ENCODE assay signal across 40 cellular contexts in genomic region chr1:109290137-109290536, GRCh38. TPM values are rescaled to one million over a fixed set of nuclear protein-coding genes. Genes with fewer than 3 reads are reported as not detected.
"Had no signal": no experiment of that assay in that cellular context is flagged by ENCODE, and none has a peak within 500 bp of the region (broad histone marks: within the 10 kb centered on the region; RNA-seq: fewer than 3 reads in every experiment).

No MANE protein-coding gene starts in this region.

- H3K4me1 ChIP-seq: adrenal gland, body of pancreas, breast epithelium had no signal

- DNase-seq: activated CD4-positive, alpha-beta memory T cell treated with anti-CD3 and anti-CD28 coated beads for 36 hours; activated CD4-positive, alpha-beta T cell treated with anti-CD3 and anti-CD28 coated beads for 1 hour; activated CD4-positive, alpha-beta T cell treated with anti-CD3 and anti-CD28 coated beads for 36 hours; activated CD4-positive, alpha-beta T cell treated with anti-CD3 and anti-CD28 coated beads for 48 hours; activated CD4-positive, alpha-beta T cell treated with anti-CD3 and anti-CD28 coated beads, Interleukin-2, amount 50 U/mL, for 1 hour; activated CD4-positive, alpha-beta T cell treated with anti-CD3 and anti-CD28 coated beads, Interleukin-2, amount 50 U/mL, for 4 hours; activated CD4-positive, CD25-positive, alpha-beta regulatory T cell; activated CD8-positive, alpha-beta memory T cell treated with anti-CD3 and anti-CD28 coated beads, Interleukin-2, amount 50 U/mL, for 4 hours; activated CD8-positive, alpha-beta T cell treated with anti-CD3 and anti-CD28 coated beads for 36 hours; activated effector memory CD4-positive, alpha-beta T cell treated with anti-CD3 and anti-CD28 coated beads, Interleukin-2, amount 50 U/mL, for 16 hours; activated gamma-delta T cell treated with Interleukin-2 at 50 U/mL for 16 hours; activated naive CD4-positive, alpha-beta T cell; activated naive CD4-positive, alpha-beta T cell treated with anti-CD3 and anti-CD28 coated beads for 36 hours; activated naive CD4-positive, alpha-beta T cell treated with anti-CD3 and anti-CD28 coated beads, Interleukin-2, amount 50 U/mL, for 16 hours; activated naive CD8-positive, alpha-beta T cell treated with anti-CD3 and anti-CD28 coated beads for 36 hours; activated T-cell treated with anti-CD3 and anti-CD28 coated beads for 4 hours; activated T-cell treated with anti-CD3 and anti-CD28 coated beads, Interleukin-2, amount 50 U/mL, for 1 hour; activated T-cell treated with anti-CD3 and anti-CD28 coated beads, Interleukin-2, amount 50 U/mL, for 4 hours; activated T-cell treated with anti-CD3 and anti-CD28 coated beads, Interleukin-2, amount 50 U/mL, for 72 hours; adrenal gland; amniotic stem cell; aorta; body of pancreas; brain microvascular endothelial cell; central memory CD4-positive, alpha-beta T cell; T-helper 1 cell; T-helper 2 cell; T-helper 9 cell; WERI-Rb-1 had no signal

- H3K9me3 Mint-ChIP-seq: activated CD4-positive, alpha-beta memory T cell treated with anti-CD3 and anti-CD28 coated beads for 36 hours; activated CD8-positive, alpha-beta T cell treated with anti-CD3 and anti-CD28 coated beads for 36 hours; activated naive CD4-positive, alpha-beta T cell treated with anti-CD3 and anti-CD28 coated beads for 36 hours; activated naive CD4-positive, alpha-beta T cell treated with anti-CD3 and anti-CD28 coated beads, Interleukin-2, amount 50 U/mL, for 72 hours; activated naive CD8-positive, alpha-beta T cell treated with anti-CD3 and anti-CD28 coated beads for 36 hours; activated T-cell treated with anti-CD3 and anti-CD28 coated beads, Interleukin-2, amount 50 U/mL, for 4 hours; activated T-cell treated with anti-CD3 and anti-CD28 coated beads, Interleukin-2, amount 50 U/mL, for 72 hours; activated T-helper 1 cell treated with anti-CD3 and anti-CD28 coated beads, Interleukin-12 subunit alpha, Interleukin-12 subunit beta, Interleukin-2, Interleukin-4 antibody, amounts not matched to agents 30 ng/mL and 10 ng/mL and 1 ng/mL, durations not matched to agents 14 hours and 24 hours and 36 hours; activated T-helper 17 cell treated with anti-CD3 and anti-CD28 coated beads, Interleukin-2, amount 50 U/mL, for 72 hours; T-helper 1 cell treated with Interleukin-12 subunit alpha and Interleukin-12 subunit beta and Interleukin-4 antibody, amounts not matched to agents 30 μg/mL and 1 μg/mL, for 36 hours; T-helper 2 cell treated with Interferon-gamma antibody and Interleukin-4, amounts not matched to agents 5 μg/mL and 100 μg/mL, for 36 hours had no signal

- H3K27ac ChIP-seq: adrenal gland, body of pancreas, brain microvascular endothelial cell, breast epithelium, WERI-Rb-1 had no signal

- FAIRE-seq: astrocyte, TTC549 had no signal

- H3K9me3 ChIP-seq: adrenal gland, body of pancreas, breast epithelium had no signal

- H3K4me1 Mint-ChIP-seq: activated CD4-positive, alpha-beta T cell treated with anti-CD3 and anti-CD28 coated beads for 36 hours; activated naive CD8-positive, alpha-beta T cell treated with anti-CD3 and anti-CD28 coated beads for 36 hours; activated T-helper 17 cell treated with anti-CD3 and anti-CD28 coated beads, Interleukin-2, amount 50 U/mL, for 72 hours had no signal

- ATAC-seq: activated CD4-positive, alpha-beta T cell treated with anti-CD3 and anti-CD28 coated beads for 36 hours; activated CD4-positive, CD25-positive, alpha-beta regulatory T cell treated with anti-CD3 and anti-CD28 coated beads, Interleukin-2, amount 50 U/mL, for 24 hours; activated CD8-positive, alpha-beta T cell treated with anti-CD3 and anti-CD28 coated beads for 36 hours; activated naive CD4-positive, alpha-beta T cell treated with anti-CD3 and anti-CD28 coated beads, Interleukin-2, amount 50 U/mL, for 72 hours; activated T-cell treated with anti-CD3 and anti-CD28 coated beads, Interleukin-2, amount 50 U/mL, for 4 hours; activated T-cell treated with anti-CD3 and anti-CD28 coated beads, Interleukin-2, amount 50 U/mL, for 72 hours; activated T-helper 17 cell treated with anti-CD3 and anti-CD28 coated beads, Interleukin-2, amount 50 U/mL, for 72 hours; body of pancreas; WTC11 had no signal

- H3K27me3 ChIP-seq: adrenal gland, body of pancreas, brain microvascular endothelial cell, breast epithelium had no signal

- H3K27me3 Mint-ChIP-seq: activated CD8-positive, alpha-beta T cell treated with anti-CD3 and anti-CD28 coated beads for 36 hours had no signal

- H3K36me3 ChIP-seq: adrenal gland, brain microvascular endothelial cell, breast epithelium had no signal

- H3K4me3 ChIP-seq: adrenal gland, body of pancreas, breast epithelium had no signal

- H3K27ac Mint-ChIP-seq: activated CD4-positive, alpha-beta memory T cell treated with anti-CD3 and anti-CD28 coated beads for 36 hours; activated CD4-positive, alpha-beta T cell treated with anti-CD3 and anti-CD28 coated beads for 36 hours; activated CD8-positive, alpha-beta T cell treated with anti-CD3 and anti-CD28 coated beads for 36 hours; activated naive CD4-positive, alpha-beta T cell treated with anti-CD3 and anti-CD28 coated beads for 36 hours; activated naive CD4-positive, alpha-beta T cell treated with anti-CD3 and anti-CD28 coated beads, Interleukin-2, amount 50 U/mL, for 72 hours; activated naive CD8-positive, alpha-beta T cell treated with anti-CD3 and anti-CD28 coated beads for 36 hours; activated T-cell treated with anti-CD3 and anti-CD28 coated beads, Interleukin-2, amount 50 U/mL, for 72 hours; activated T-helper 1 cell treated with anti-CD3 and anti-CD28 coated beads, Interleukin-12 subunit alpha, Interleukin-12 subunit beta, Interleukin-2, Interleukin-4 antibody, amounts not matched to agents 30 ng/mL and 10 ng/mL and 1 ng/mL, durations not matched to agents 14 hours and 24 hours and 36 hours; activated T-helper 17 cell treated with anti-CD3 and anti-CD28 coated beads, Interleukin-2, amount 50 U/mL, for 72 hours; T-helper 1 cell treated with Interleukin-12 subunit alpha and Interleukin-12 subunit beta and Interleukin-4 antibody, amounts not matched to agents 30 μg/mL and 1 μg/mL, for 36 hours; T-helper 2 cell treated with Interferon-gamma antibody and Interleukin-4, amounts not matched to agents 5 μg/mL and 100 μg/mL, for 36 hours; WTC11 had no signal

- H3K36me3 Mint-ChIP-seq: activated CD4-positive, alpha-beta memory T cell treated with anti-CD3 and anti-CD28 coated beads for 36 hours; activated naive CD4-positive, alpha-beta T cell treated with anti-CD3 and anti-CD28 coated beads, Interleukin-2, amount 50 U/mL, for 72 hours; activated naive CD8-positive, alpha-beta T cell treated with anti-CD3 and anti-CD28 coated beads for 36 hours; WTC11 had no signal

- H3K4me3 Mint-ChIP-seq: activated CD4-positive, alpha-beta memory T cell treated with anti-CD3 and anti-CD28 coated beads for 36 hours; activated CD4-positive, alpha-beta T cell treated with anti-CD3 and anti-CD28 coated beads for 36 hours; activated CD8-positive, alpha-beta T cell treated with anti-CD3 and anti-CD28 coated beads for 36 hours; activated naive CD4-positive, alpha-beta T cell treated with anti-CD3 and anti-CD28 coated beads for 36 hours; activated naive CD8-positive, alpha-beta T cell treated with anti-CD3 and anti-CD28 coated beads for 36 hours; activated T-cell treated with anti-CD3 and anti-CD28 coated beads, Interleukin-2, amount 50 U/mL, for 4 hours; activated T-cell treated with anti-CD3 and anti-CD28 coated beads, Interleukin-2, amount 50 U/mL, for 72 hours; activated T-helper 1 cell treated with anti-CD3 and anti-CD28 coated beads, Interleukin-12 subunit alpha, Interleukin-12 subunit beta, Interleukin-2, Interleukin-4 antibody, amounts not matched to agents 30 ng/mL and 10 ng/mL and 1 ng/mL, durations not matched to agents 14 hours and 24 hours and 36 hours; activated T-helper 17 cell treated with anti-CD3 and anti-CD28 coated beads, Interleukin-2, amount 50 U/mL, for 72 hours; T-helper 1 cell treated with Interleukin-12 subunit alpha and Interleukin-12 subunit beta and Interleukin-4 antibody, amounts not matched to agents 30 μg/mL and 1 μg/mL, for 36 hours; T-helper 2 cell treated with Interferon-gamma antibody and Interleukin-4, amounts not matched to agents 5 μg/mL and 100 μg/mL, for 36 hours; WTC11 had no signal

RNA-seq across cellular contexts. Expression of gene MYBPHL, which starts 16.7 kb away (rescaled TPM):
- total RNA-seq: activated CD4-positive, alpha-beta memory T cell treated with anti-CD3 and anti-CD28 coated beads for 36 hours; activated CD4-positive, alpha-beta T cell treated with anti-CD3 and anti-CD28 coated beads for 36 hours; activated CD8-positive, alpha-beta memory T cell treated with anti-CD3 and anti-CD28 coated beads for 36 hours; activated CD8-positive, alpha-beta T cell treated with anti-CD3 and anti-CD28 coated beads for 36 hours; activated naive CD4-positive, alpha-beta T cell treated with anti-CD3 and anti-CD28 coated beads for 36 hours; activated naive CD4-positive, alpha-beta T cell treated with anti-CD3 and anti-CD28 coated beads, Interleukin-2, amount 50 U/mL, for 72 hours; activated naive CD8-positive, alpha-beta T cell treated with anti-CD3 and anti-CD28 coated beads for 36 hours; activated T-cell treated with anti-CD3 and anti-CD28 coated beads, Interleukin-2, amount 50 U/mL, for 4 hours; activated T-cell treated with anti-CD3 and anti-CD28 coated beads, Interleukin-2, amount 50 U/mL, for 72 hours; activated T-helper 1 cell treated with anti-CD3 and anti-CD28 coated beads, Interleukin-12 subunit alpha, Interleukin-12 subunit beta, Interleukin-2, Interleukin-4 antibody, amounts not matched to agents 30 ng/mL and 10 ng/mL and 1 ng/mL, durations not matched to agents 14 hours and 24 hours and 36 hours; activated T-helper 17 cell treated with anti-CD3 and anti-CD28 coated beads, Interleukin-2, amount 50 U/mL, for 72 hours; aorta; astrocyte; body of pancreas; breast epithelium had no signal
- polyA plus RNA-seq: aorta had no signal
